9 cellular contexts compared by ENCODE assay signal in the genomic region with DNA sequence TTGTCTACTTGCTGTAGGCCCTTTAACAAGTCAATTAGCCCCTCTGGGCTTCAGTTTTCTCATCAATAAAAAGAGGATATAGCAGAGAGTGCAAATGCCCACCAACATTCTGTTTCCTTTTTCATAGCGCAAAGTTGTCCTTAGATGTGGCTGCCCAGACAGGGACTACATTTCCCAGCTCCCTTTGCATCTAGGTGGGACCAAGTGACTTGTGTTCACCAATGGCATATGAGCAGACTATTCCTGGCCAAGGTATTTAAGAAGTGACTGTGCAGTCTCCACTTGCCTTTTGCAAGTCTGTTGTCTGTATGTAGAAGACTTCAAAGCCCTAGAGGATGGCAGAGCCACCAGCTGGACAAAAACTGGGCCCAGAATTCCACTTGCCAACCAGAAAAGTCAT. TPM values are rescaled to one million over a fixed set of nuclear protein-coding genes. Genes with fewer than 3 reads are reported as not detected.
A peak's percentile ranks its signal among the peaks of the same experiment; 100 is the strongest.
DNase-seq lines count a peak whose midpoint lies in the region; ATAC-seq, FAIRE-seq and TF ChIP-seq lines count a peak whose summit lies in the region.
"Had no signal": no experiment of that assay in that cellular context is flagged by ENCODE, and none has a peak within 500 bp of the region (broad histone marks: within the 10 kb centered on the region; RNA-seq: fewer than 3 reads in every experiment).

No MANE protein-coding gene starts in this region.

- H3K9me2 ChIP-seq in MM.1S (replicated peaks; ENCODE audit: insufficient read depth, low read length): no peaks in the 10 kb centered on the region

- H3F3A ChIP-seq in MM.1S (ENCODE audit: insufficient read depth, low read length): no peaks in the 10 kb centered on the region

- H3K9ac ChIP-seq in MM.1S (ENCODE audit: low read length): no peak overlapping the region

- no peaks in the 10 kb centered on the region for H3K79me2 ChIP-seq in MM.1S (ENCODE audit: low read length)

- ATAC-seq in omental fat pad (ENCODE audit: low FRiP score) (no peak), GM21825 (IDR thresholded peaks at IDR 0.05; ENCODE audit: unreplicated experiment) (no peak)

- no peak for FAIRE-seq in frontal cortex (lab: Jason Lieb, UNC)

- no peak overlapping the region for H3K4me3 ChIP-seq in MM.1S (ENCODE audit: low read length)

- H3K27ac ChIP-seq in MM.1S (ENCODE audit: low read length): no peak overlapping the region

- no peaks in the 10 kb centered on the region for H3K9me3 ChIP-seq in MM.1S (replicated peaks; ENCODE audit: insufficient read depth, low read length)

- peak; percentile 11 for DNase-seq in activated CD4-positive, alpha-beta T cell treated with anti-CD3 and anti-CD28 coated beads for 48 hours
- DNase-seq in activated CD4-positive, alpha-beta T cell treated with anti-CD3 and anti-CD28 coated beads for 4 hours: no peak
- DNase-seq in MM.1S (peak; percentile 11), pons (ENCODE audit: low spot score) (peak; percentile 26), omental fat pad (ENCODE audit: low spot score) (no peak), frontal cortex (ENCODE audit: low spot score in 2 of 2) (no peak)
- DNase-seq in central memory CD4-positive, alpha-beta T cell: peak; percentile 10
- DNase-seq: right cardiac atrium had no signal

- H3K4me2 ChIP-seq in MM.1S (ENCODE audit: low read depth, low read length): no peak overlapping the region

- H3K27me3 ChIP-seq in MM.1S (replicated peaks; ENCODE audit: insufficient read depth, low read length): no peaks in the 10 kb centered on the region

- H4K20me1 ChIP-seq in MM.1S (ENCODE audit: insufficient read depth, low read length): no peaks in the 10 kb centered on the region

- no peak for TF ChIP-seq CTCF in MM.1S (IDR thresholded peaks at IDR 0.05; ENCODE audit: low read length)
- no peak for TF ChIP-seq CTCF in omental fat pad (IDR thresholded peaks at IDR 0.05)

- H3K36me3 ChIP-seq in MM.1S (replicated peaks; ENCODE audit: insufficient read depth, low read length): no peaks in the 10 kb centered on the region

- H3K4me1 ChIP-seq in MM.1S (ENCODE audit: low read length): no peaks in the 10 kb centered on the region

- H2AFZ ChIP-seq in MM.1S (ENCODE audit: low read length): no peak overlapping the region

RNA-seq across cellular contexts. Expression of gene DAO, which starts 59.7 kb away (rescaled TPM):
- total RNA-seq in omental fat pad (not detected), frontal cortex (not detected)
- total RNA-seq: right cardiac atrium had no signal

Comparison
In these comparisons a context has a peak if more than half of its experiments do, and no peak if none do; other contexts are left out.
1. DNase-seq: peak in activated CD4-positive, alpha-beta T cell treated with anti-CD3 and anti-CD28 coated beads for 48 hours (single experiment), MM.1S (single experiment), central memory CD4-positive, alpha-beta T cell (single experiment) and pons (single experiment); none in activated CD4-positive, alpha-beta T cell treated with anti-CD3 and anti-CD28 coated beads for 4 hours (0 of 2), omental fat pad (single experiment) and frontal cortex (0 of 2).